1 cellular context compared by ENCODE assay signal in the genomic region with DNA sequence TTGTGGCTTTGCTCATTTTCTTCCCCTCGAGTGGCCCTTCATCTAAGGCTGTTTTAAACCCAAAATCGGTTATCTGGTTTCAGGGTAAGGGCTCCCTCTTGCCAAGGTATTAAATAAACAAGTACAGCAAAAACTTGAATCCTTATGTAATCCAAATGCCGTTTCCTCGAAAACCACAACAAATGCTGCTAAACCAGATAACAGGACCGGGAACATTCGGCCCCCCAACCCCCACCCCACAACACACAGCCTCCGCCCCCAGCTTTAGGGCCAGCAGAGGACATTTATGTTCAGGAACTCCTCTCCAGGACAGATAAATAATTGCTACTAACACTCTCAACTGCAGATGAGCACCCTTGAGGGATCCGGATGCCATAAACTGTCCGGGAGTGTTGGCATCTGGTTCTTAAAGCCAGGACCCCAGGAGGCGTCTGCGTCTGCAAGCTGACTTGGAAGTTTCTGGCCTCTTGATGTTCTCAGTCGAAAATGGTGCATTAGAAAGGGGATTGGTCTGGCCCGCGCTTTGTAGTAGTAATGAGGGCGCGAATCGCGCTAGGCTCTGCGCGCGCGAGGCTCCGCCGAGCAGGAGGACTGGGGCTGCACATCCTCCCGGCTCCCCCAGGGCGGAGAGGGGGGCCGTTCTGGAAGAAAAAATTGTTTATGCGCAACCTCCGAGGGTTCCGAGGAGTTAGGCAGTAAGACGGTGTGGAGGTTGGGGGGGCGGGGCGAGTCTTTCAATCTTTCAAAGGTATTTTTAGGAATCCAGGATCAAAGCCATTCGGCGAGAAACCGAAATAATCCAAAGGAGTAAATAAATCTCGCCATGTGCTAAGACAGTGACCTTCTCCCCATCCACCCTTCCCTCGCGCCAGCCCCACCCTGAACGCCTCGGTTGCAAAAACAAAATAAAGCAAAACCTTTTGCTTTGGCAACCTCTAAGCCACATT.
TF ChIP-seq lines count a peak whose summit lies in the region.

No MANE protein-coding gene starts in this region.

TF ChIP-seq in HepG2, 621 proteins besides CTCF, POLR2A, EP300 and RAD21 (continued from another document and continues in another):
- TF ChIP-seq, protein P1, sequence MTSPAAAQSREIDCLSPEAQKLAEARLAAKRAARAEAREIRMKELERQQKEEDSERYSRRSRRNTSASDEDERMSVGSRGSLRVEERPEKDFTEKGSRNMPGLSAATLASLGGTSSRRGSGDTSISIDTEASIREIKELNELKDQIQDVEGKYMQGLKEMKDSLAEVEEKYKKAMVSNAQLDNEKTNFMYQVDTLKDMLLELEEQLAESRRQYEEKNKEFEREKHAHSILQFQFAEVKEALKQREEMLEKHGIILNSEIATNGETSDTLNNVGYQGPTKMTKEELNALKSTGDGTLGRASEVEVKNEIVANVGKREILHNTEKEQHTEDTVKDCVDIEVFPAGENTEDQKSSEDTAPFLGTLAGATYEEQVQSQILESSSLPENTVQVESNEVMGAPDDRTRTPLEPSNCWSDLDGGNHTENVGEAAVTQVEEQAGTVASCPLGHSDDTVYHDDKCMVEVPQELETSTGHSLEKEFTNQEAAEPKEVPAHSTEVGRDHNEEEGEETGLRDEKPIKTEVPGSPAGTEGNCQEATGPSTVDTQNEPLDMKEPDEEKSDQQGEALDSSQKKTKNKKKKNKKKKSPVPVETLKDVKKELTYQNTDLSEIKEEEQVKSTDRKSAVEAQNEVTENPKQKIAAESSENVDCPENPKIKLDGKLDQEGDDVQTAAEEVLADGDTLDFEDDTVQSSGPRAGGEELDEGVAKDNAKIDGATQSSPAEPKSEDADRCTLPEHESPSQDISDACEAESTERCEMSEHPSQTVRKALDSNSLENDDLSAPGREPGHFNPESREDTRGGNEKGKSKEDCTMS (CRISPR knock-in tag; conservative IDR thresholded peaks at IDR 0.05), result no peak
- TF ChIP-seq FOXK1 (CRISPR knock-in tag; IDR thresholded peaks at IDR 0.05; ENCODE audit: borderline replicate concordance, low read depth), result no peak
- no peak for TF ChIP-seq TMF1 (CRISPR knock-in tag; IDR thresholded peaks at IDR 0.05; ENCODE audit: low read depth)
- TF ChIP-seq ZFP62 (CRISPR knock-in tag; IDR thresholded peaks at IDR 0.05), result no peak
- TF ChIP-seq ZNF431 (CRISPR knock-in tag; IDR thresholded peaks at IDR 0.05; ENCODE audit: borderline replicate concordance, low read depth), result no peak
- 0 out of 2 replicates have a peak, but pooled peaks have one; percentile 17 for TF ChIP-seq TGIF2 (CRISPR knock-in tag; IDR thresholded peaks at IDR 0.05)
- TF ChIP-seq, protein P2, sequence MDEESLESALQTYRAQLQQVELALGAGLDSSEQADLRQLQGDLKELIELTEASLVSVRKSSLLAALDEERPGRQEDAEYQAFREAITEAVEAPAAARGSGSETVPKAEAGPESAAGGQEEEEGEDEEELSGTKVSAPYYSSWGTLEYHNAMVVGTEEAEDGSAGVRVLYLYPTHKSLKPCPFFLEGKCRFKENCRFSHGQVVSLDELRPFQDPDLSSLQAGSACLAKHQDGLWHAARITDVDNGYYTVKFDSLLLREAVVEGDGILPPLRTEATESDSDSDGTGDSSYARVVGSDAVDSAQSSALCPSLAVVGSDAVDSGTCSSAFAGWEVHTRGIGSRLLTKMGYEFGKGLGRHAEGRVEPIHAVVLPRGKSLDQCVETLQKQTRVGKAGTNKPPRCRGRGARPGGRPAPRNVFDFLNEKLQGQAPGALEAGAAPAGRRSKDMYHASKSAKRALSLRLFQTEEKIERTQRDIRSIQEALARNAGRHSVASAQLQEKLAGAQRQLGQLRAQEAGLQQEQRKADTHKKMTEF (CRISPR knock-in tag; IDR thresholded peaks at IDR 0.05), result peak; percentile 46; the same call in 1 of the 2 replicates
- TF ChIP-seq GATAD1 (CRISPR knock-in tag; IDR thresholded peaks at IDR 0.05), result no peak
- no peak for TF ChIP-seq ZNF501 (CRISPR knock-in tag; IDR thresholded peaks at IDR 0.05)
- no peak for TF ChIP-seq ZSCAN22 (CRISPR knock-in tag; IDR thresholded peaks at IDR 0.05)
- peak; percentile 35 for TF ChIP-seq ZNF781 (CRISPR knock-in tag; IDR thresholded peaks at IDR 0.05; ENCODE audit: borderline replicate concordance, not compliant biosample characterization)
- TF ChIP-seq ATF1 (CRISPR knock-in tag; IDR thresholded peaks at IDR 0.05), result no peak
- TF ChIP-seq, protein P3, sequence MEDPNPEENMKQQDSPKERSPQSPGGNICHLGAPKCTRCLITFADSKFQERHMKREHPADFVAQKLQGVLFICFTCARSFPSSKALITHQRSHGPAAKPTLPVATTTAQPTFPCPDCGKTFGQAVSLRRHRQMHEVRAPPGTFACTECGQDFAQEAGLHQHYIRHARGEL (CRISPR knock-in tag; IDR thresholded peaks at IDR 0.05), result no peak
- no peak for TF ChIP-seq HOXA7 (CRISPR knock-in tag; IDR thresholded peaks at IDR 0.05)
- TF ChIP-seq, protein P4, sequence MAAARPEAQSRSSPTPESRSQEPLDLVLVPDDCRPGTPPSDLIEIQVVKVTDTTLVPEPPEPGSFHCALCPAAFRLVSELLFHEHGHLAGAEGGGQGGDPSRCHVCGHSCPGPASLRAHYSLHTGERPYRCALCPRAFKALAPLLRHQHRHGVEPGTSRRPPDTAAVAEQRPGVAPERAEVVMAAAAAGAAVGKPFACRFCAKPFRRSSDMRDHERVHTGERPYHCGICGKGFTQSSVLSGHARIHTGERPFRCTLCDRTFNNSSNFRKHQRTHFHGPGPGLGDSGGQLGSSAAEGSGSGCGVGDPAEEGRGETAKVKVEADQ (CRISPR knock-in tag; IDR thresholded peaks at IDR 0.05; ENCODE audit: borderline replicate concordance), result no peak
- TF ChIP-seq, protein P5, sequence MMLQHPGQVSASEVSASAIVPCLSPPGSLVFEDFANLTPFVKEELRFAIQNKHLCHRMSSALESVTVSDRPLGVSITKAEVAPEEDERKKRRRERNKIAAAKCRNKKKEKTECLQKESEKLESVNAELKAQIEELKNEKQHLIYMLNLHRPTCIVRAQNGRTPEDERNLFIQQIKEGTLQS (CRISPR knock-in tag; IDR thresholded peaks at IDR 0.05), result no peak
- no peak for TF ChIP-seq ZNF12 (CRISPR knock-in tag; IDR thresholded peaks at IDR 0.05)
- TF ChIP-seq RBM39 (IDR thresholded peaks at IDR 0.05; ENCODE audit: low read depth, low read length, poor library complexity, severe bottlenecking), result no peak
- TF ChIP-seq, protein P6, sequence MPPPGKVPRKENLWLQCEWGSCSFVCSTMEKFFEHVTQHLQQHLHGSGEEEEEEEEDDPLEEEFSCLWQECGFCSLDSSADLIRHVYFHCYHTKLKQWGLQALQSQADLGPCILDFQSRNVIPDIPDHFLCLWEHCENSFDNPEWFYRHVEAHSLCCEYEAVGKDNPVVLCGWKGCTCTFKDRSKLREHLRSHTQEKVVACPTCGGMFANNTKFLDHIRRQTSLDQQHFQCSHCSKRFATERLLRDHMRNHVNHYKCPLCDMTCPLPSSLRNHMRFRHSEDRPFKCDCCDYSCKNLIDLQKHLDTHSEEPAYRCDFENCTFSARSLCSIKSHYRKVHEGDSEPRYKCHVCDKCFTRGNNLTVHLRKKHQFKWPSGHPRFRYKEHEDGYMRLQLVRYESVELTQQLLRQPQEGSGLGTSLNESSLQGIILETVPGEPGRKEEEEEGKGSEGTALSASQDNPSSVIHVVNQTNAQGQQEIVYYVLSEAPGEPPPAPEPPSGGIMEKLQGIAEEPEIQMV (CRISPR knock-in tag; IDR thresholded peaks at IDR 0.05; ENCODE audit: low read depth), result no peak
- TF ChIP-seq ZNF737 (CRISPR knock-in tag; IDR thresholded peaks at IDR 0.05; ENCODE audit: borderline replicate concordance), result no peak
- TF ChIP-seq, protein P7, sequence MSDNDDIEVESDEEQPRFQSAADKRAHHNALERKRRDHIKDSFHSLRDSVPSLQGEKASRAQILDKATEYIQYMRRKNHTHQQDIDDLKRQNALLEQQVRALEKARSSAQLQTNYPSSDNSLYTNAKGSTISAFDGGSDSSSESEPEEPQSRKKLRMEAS (IDR thresholded peaks at IDR 0.05), result no peak; the same call in 1 of the 2 replicates
- TF ChIP-seq ZMYM3 (CRISPR knock-in tag; IDR thresholded peaks at IDR 0.05), result no peak
- TF ChIP-seq, protein P8, sequence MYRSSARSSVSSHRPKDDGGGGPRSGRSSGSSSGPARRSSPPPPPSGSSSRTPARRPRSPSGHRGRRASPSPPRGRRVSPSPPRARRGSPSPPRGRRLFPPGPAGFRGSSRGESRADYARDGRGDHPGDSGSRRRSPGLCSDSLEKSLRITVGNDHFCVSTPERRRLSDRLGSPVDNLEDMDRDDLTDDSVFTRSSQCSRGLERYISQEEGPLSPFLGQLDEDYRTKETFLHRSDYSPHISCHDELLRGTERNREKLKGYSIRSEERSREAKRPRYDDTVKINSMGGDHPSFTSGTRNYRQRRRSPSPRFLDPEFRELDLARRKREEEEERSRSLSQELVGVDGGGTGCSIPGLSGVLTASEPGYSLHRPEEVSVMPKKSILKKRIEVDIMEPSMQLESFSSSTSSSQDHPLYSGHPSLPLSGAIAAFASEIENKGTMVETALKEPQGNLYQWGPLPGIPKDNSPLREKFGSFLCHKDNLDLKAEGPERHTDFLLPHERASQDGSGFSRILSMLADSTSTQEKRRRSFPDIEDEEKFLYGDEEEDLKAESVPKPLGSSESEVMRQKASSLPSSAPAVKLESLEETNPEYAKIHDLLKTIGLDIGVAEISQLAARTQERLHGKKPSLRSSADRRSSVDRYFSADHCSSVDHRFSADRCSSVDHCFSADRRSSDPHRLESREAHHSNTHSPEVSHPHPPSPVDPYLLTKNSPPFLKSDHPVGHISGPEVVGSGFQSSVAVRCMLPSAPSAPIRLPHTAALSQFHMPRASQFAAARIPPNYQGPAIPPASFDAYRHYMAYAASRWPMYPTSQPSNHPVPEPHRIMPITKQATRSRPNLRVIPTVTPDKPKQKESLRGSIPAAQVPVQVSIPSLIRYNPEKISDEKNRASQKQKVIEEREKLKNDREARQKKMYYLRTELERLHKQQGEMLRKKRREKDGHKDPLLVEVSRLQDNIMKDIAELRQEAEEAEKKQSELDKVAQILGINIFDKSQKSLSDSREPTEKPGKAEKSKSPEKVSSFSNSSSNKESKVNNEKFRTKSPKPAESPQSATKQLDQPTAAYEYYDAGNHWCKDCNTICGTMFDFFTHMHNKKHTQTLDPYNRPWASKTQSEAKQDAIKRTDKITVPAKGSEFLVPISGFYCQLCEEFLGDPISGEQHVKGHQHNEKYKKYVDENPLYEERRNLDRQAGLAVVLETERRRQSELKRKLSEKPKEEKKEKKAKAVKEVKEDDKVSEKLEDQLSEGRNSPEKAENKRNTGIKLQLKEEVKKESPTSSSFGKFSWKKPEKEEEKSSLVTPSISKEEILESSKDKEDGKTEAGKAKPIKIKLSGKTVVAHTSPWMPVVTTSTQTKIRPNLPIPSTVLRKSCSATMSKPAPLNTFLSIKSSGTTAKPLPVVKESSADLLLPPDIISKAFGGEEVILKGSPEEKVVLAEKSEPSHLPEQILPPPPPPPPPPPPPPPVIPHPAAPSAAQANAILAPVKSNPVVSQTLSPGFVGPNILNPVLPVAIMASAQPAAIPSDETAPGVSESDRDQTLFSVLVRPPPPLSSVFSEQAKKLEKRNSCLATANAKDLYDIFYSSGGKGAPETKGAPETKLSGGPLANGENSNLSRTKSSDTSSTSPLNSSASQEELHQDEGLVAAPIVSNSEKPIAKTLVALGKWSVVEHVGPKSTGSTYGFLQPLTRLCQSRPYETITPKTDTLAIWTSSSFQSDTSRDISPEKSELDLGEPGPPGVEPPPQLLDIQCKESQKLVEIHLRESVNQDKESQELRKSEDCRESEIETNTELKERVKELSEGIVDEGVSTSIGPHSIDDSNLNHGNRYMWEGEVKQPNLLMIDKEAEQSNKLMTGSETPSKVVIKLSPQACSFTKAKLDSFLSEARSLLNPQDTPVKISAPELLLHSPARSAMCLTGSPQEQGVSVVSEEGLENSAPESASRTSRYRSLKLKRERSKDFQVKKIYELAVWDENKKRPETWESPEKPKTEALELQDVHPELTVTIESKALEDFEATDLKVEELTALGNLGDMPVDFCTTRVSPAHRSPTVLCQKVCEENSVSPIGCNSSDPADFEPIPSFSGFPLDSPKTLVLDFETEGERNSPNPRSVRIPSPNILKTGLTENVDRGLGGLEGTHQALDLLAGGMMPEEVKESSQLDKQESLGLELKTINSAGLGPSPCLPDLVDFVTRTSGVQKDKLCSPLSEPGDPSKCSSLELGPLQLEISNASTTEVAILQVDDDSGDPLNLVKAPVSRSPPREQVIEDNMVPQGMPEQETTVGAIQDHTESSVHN (CRISPR knock-in tag; IDR thresholded peaks at IDR 0.05), result no peak
- TF ChIP-seq, protein P9, sequence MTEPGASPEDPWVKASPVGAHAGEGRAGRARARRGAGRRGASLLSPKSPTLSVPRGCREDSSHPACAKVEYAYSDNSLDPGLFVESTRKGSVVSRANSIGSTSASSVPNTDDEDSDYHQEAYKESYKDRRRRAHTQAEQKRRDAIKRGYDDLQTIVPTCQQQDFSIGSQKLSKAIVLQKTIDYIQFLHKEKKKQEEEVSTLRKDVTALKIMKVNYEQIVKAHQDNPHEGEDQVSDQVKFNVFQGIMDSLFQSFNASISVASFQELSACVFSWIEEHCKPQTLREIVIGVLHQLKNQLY (CRISPR knock-in tag; IDR thresholded peaks at IDR 0.05), result no peak
- TF ChIP-seq MTF2 (CRISPR knock-in tag; IDR thresholded peaks at IDR 0.05; ENCODE audit: borderline replicate concordance), result no peak
- TF ChIP-seq, protein P10, sequence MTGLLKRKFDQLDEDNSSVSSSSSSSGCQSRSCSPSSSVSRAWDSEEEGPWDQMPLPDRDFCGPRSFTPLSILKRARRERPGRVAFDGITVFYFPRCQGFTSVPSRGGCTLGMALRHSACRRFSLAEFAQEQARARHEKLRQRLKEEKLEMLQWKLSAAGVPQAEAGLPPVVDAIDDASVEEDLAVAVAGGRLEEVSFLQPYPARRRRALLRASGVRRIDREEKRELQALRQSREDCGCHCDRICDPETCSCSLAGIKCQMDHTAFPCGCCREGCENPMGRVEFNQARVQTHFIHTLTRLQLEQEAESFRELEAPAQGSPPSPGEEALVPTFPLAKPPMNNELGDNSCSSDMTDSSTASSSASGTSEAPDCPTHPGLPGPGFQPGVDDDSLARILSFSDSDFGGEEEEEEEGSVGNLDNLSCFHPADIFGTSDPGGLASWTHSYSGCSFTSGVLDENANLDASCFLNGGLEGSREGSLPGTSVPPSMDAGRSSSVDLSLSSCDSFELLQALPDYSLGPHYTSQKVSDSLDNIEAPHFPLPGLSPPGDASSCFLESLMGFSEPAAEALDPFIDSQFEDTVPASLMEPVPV (CRISPR knock-in tag; IDR thresholded peaks at IDR 0.05), result no peak
- TF ChIP-seq ZNF780A (CRISPR knock-in tag; IDR thresholded peaks at IDR 0.05), result no peak
- no peak for TF ChIP-seq NR3C1 (CRISPR knock-in tag; IDR thresholded peaks at IDR 0.05)
- TF ChIP-seq SKI (IDR thresholded peaks at IDR 0.05; ENCODE audit: partially characterized antibody), result no peak
- no peak for TF ChIP-seq NCOA1 (CRISPR knock-in tag; IDR thresholded peaks at IDR 0.05)
- no peak for TF ChIP-seq SRSF4 (IDR thresholded peaks at IDR 0.05; ENCODE audit: low read depth, low read length, poor library complexity, severe bottlenecking)
- TF ChIP-seq, protein P11, sequence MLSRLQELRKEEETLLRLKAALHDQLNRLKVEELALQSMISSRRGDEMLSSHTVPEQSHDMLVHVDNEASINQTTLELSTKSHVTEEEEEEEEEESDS (CRISPR knock-in tag; IDR thresholded peaks at IDR 0.05; ENCODE audit: borderline replicate concordance), result no peak
